ENCODE assay signal across 15 cellular contexts in the genomic region with DNA sequence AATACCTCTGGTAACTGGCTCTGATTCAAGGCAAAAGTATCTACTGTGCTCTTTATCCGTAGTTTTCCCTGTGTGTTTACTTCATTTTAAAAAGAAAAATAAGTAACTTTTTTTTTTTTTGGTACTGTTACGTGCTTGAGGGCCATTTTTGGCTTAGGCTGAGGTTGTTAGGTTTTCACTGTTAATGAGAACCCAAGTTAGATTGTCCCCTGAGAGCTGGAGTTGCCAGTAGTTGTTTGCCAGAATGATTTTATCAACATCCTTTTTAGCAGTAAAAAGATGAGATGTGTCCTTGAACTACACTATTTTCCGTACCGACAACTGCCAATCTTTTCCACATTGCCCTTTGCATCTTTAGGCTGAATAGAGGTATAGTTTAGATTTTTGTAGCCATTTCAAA. TPM values are rescaled to one million over a fixed set of nuclear protein-coding genes. Genes with fewer than 3 reads are reported as not detected.
DNase-seq lines count a peak whose midpoint lies in the region; ATAC-seq and TF ChIP-seq lines count a peak whose summit lies in the region.
"Had no signal": no experiment of that assay in that cellular context is flagged by ENCODE, and none has a peak within 500 bp of the region (broad histone marks: within the 10 kb centered on the region; RNA-seq: fewer than 3 reads in every experiment).

No MANE protein-coding gene starts in this region.

- TF ChIP-seq CTCF in hepatocyte (IDR thresholded peaks at IDR 0.05; ENCODE audit: poor library complexity) = no peak

- H3K4me1 ChIP-seq in CD4-positive, alpha-beta memory T cell (ENCODE audit: insufficient read depth, low read length) = peaks cover 45% of the 10 kb centered on the region
- H3K4me1 ChIP-seq in hepatocyte (ENCODE audit: insufficient read depth) (peaks cover 48% of the 10 kb centered on the region), subcutaneous abdominal adipose tissue (ENCODE audit: control insufficient read depth in 5 of 5, insufficient read depth in 5 of 5, low read length in 5 of 5) (peaks cover 0 to 58% (median 50%) of the 10 kb centered on the region in 5 donors)

- H3K36me3 Mint-ChIP-seq in CD4-positive, alpha-beta memory T cell = peaks cover 4 to 22% of the 10 kb centered on the region in 2 donors
- H3K36me3 Mint-ChIP-seq in activated T-helper 2 cell treated with anti-CD3 and anti-CD28 coated beads, Interferon-gamma antibody, Interleukin-2, Interleukin-4, amounts not matched to agents 10 μg/mL and 5 μg/mL and 100 μg/mL, durations not matched to agents 14 hours and 24 hours and 36 hours (ENCODE audit: low read depth) = peaks cover 38% of the 10 kb centered on the region
- H3K36me3 Mint-ChIP-seq: activated naive CD4-positive, alpha-beta T cell treated with anti-CD3 and anti-CD28 coated beads, Interleukin-2, amount 50 U/mL, for 24 hours had no signal

- intact Hi-C loops in CD4-positive, alpha-beta memory T cell (cut with micrococcal nuclease) = loop anchor here (10.0 kb wide), 1 partner anchor 51 kb away; no protein-coding TSS in a partner anchor
- intact Hi-C loops in activated T-helper 2 cell treated with anti-CD3 and anti-CD28 coated beads, Interferon-gamma antibody, Interleukin-2, Interleukin-4, amounts not matched to agents 10 μg/mL and 5 μg/mL and 100 μg/mL, durations not matched to agents 14 hours and 24 hours and 36 hours (cut with micrococcal nuclease) = no loop called here

- H3K27me3 Mint-ChIP-seq in CD4-positive, alpha-beta memory T cell = no peaks in the 10 kb centered on the region
- H3K27me3 Mint-ChIP-seq in activated T-helper 2 cell treated with anti-CD3 and anti-CD28 coated beads, Interferon-gamma antibody, Interleukin-2, Interleukin-4, amounts not matched to agents 10 μg/mL and 5 μg/mL and 100 μg/mL, durations not matched to agents 14 hours and 24 hours and 36 hours (ENCODE audit: low read depth) = no peaks in the 10 kb centered on the region
- H3K27me3 Mint-ChIP-seq: activated CD4-positive, alpha-beta T cell treated with anti-CD3 and anti-CD28 coated beads, Interleukin-2, amount 10 ng/mL, durations not matched to agents 7 days and 5 days; activated naive CD4-positive, alpha-beta T cell treated with anti-CD3 and anti-CD28 coated beads, Interleukin-2, amount 50 U/mL, for 24 hours had no signal

- no peaks in the 10 kb centered on the region for H3K9me3 Mint-ChIP-seq in CD4-positive, alpha-beta memory T cell
- H3K9me3 Mint-ChIP-seq in activated T-helper 2 cell treated with anti-CD3 and anti-CD28 coated beads, Interferon-gamma antibody, Interleukin-2, Interleukin-4, amounts not matched to agents 10 μg/mL and 5 μg/mL and 100 μg/mL, durations not matched to agents 14 hours and 24 hours and 36 hours = no peaks in the 10 kb centered on the region
- H3K9me3 Mint-ChIP-seq: activated CD4-positive, alpha-beta T cell treated with anti-CD3 and anti-CD28 coated beads, Interleukin-2, amount 10 ng/mL, durations not matched to agents 7 days and 5 days; activated naive CD4-positive, alpha-beta T cell treated with anti-CD3 and anti-CD28 coated beads, Interleukin-2, amount 50 U/mL, for 24 hours had no signal

- POLR2A ChIA-PET in CD4-positive, alpha-beta memory T cell (lab: Charles Lee; ENCODE audit: partially characterized antibody) = interaction anchor here (1.2 to 4.1 kb wide), 3 partner anchors 24 to 60 kb away, joined by 3 to 14 read pairs (median 3); a partner anchor contains a TSS

- H3K4me3 ChIP-seq in CD4-positive, alpha-beta memory T cell (ENCODE audit: low read length in 2 of 2) = no peak overlapping the region
- no peak overlapping the region for H3K4me3 ChIP-seq in hepatocyte
- no peak overlapping the region for H3K4me3 ChIP-seq in subcutaneous abdominal adipose tissue (ENCODE audit: low read depth in 1 of 5, low read length in 5 of 5)
- H3K4me3 ChIP-seq: cardiac muscle cell, left lung had no signal

- peaks cover 26 to 57% (median 40%) of the 10 kb centered on the region in 4 donors for H3K4me1 Mint-ChIP-seq in CD4-positive, alpha-beta memory T cell
- peaks cover 42% of the 10 kb centered on the region for H3K4me1 Mint-ChIP-seq in activated T-helper 2 cell treated with anti-CD3 and anti-CD28 coated beads, Interferon-gamma antibody, Interleukin-2, Interleukin-4, amounts not matched to agents 10 μg/mL and 5 μg/mL and 100 μg/mL, durations not matched to agents 14 hours and 24 hours and 36 hours (ENCODE audit: low read depth)

- H3K9me2 ChIP-seq in hepatocyte (replicated peaks; ENCODE audit: insufficient read depth) = no peaks in the 10 kb centered on the region

- H3K9ac ChIP-seq in subcutaneous abdominal adipose tissue (ENCODE audit: low read length in 5 of 5) = peak overlapping the region in 1 of 5 donors; percentile 16

- H4K20me1 ChIP-seq in hepatocyte (ENCODE audit: insufficient read depth, poor library complexity, severe bottlenecking) = peaks cover 10% of the 10 kb centered on the region

- H3K27ac Mint-ChIP-seq in CD4-positive, alpha-beta memory T cell = peak overlapping the region in 6 of 7 donors; percentile 7 to 85 (median 48)
- H3K27ac Mint-ChIP-seq in activated T-helper 2 cell treated with anti-CD3 and anti-CD28 coated beads, Interferon-gamma antibody, Interleukin-2, Interleukin-4, amounts not matched to agents 10 μg/mL and 5 μg/mL and 100 μg/mL, durations not matched to agents 14 hours and 24 hours and 36 hours = peak overlapping the region; percentile 12
- H3K27ac Mint-ChIP-seq: activated naive CD4-positive, alpha-beta T cell treated with anti-CD3 and anti-CD28 coated beads, Interleukin-2, amount 50 U/mL, for 24 hours had no signal

- no peak overlapping the region for H2AFZ ChIP-seq in hepatocyte

- no peak overlapping the region for H3K4me3 Mint-ChIP-seq in CD4-positive, alpha-beta memory T cell
- no peak overlapping the region for H3K4me3 Mint-ChIP-seq in activated T-helper 2 cell treated with anti-CD3 and anti-CD28 coated beads, Interferon-gamma antibody, Interleukin-2, Interleukin-4, amounts not matched to agents 10 μg/mL and 5 μg/mL and 100 μg/mL, durations not matched to agents 14 hours and 24 hours and 36 hours (ENCODE audit: low read depth)
- H3K4me3 Mint-ChIP-seq: activated CD4-positive, alpha-beta T cell treated with anti-CD3 and anti-CD28 coated beads, Interleukin-2, amount 10 ng/mL, durations not matched to agents 7 days and 5 days; activated naive CD4-positive, alpha-beta T cell treated with anti-CD3 and anti-CD28 coated beads, Interleukin-2, amount 50 U/mL, for 24 hours had no signal

- DNase-seq in CD4-positive, alpha-beta memory T cell = no peak
- DNase-seq in activated T-helper 2 cell treated with anti-CD3 and anti-CD28 coated beads, Interferon-gamma antibody, Interleukin-2, Interleukin-4, amounts not matched to agents 10 μg/mL and 5 μg/mL and 100 μg/mL, durations not matched to agents 14 hours and 24 hours and 36 hours (ENCODE audit: low spot score) = no peak
- DNase-seq in hepatocyte (ENCODE audit: low spot score) = no peak
- DNase-seq in stimulated activated CD4-positive, alpha-beta T cell treated with anti-CD3 and anti-CD28 coated beads, Interleukin-2, amount 100 ng/mL, for 48 hours = no peak
- DNase-seq: activated CD4-positive, alpha-beta T cell treated with anti-CD3 and anti-CD28 coated beads, Interleukin-2, amount 10 ng/mL, durations not matched to agents 7 days and 5 days; activated T-cell treated with anti-CD3 and anti-CD28 coated beads for 4 hours; DMS79 treated with DMSO at 0.1 percent for 48 hours; effector memory CD4-positive, alpha-beta T cell; left lung; SHP77 had no signal

- peaks cover 8% of the 10 kb centered on the region for H3K36me3 ChIP-seq in CD4-positive, alpha-beta memory T cell (ENCODE audit: insufficient read depth, low read length)
- H3K36me3 ChIP-seq in hepatocyte (replicated peaks; ENCODE audit: insufficient read depth, low read depth) (no peaks in the 10 kb centered on the region), subcutaneous abdominal adipose tissue (ENCODE audit: control insufficient read depth in 5 of 5, insufficient read depth in 5 of 5, low read length in 5 of 5) (peaks cover 0 to 17% (median 9%) of the 10 kb centered on the region in 5 donors)
- H3K36me3 ChIP-seq: cardiac muscle cell had no signal

- 69% methylated on average over 4 of the region's 4 CpGs for WGBS in hepatocyte (ENCODE audit: low lambda C conversion rate, missing lambda C conversion rate)

- H3K27ac ChIP-seq in CD4-positive, alpha-beta memory T cell (ENCODE audit: low read depth, low read length) = no peak overlapping the region
- no peak overlapping the region for H3K27ac ChIP-seq in hepatocyte
- peak overlapping the region; percentile 61 for H3K27ac ChIP-seq in subcutaneous abdominal adipose tissue (ENCODE audit: low read depth, low read length)
- H3K27ac ChIP-seq: cardiac muscle cell had no signal

- ATAC-seq in HG03469 (IDR thresholded peaks at IDR 0.05; ENCODE audit: unreplicated experiment) (no peak), SK-N-SH treated with all-trans-retinoic acid at 6 μM for 48 hours (no peak)
- ATAC-seq: left lung had no signal

- H3K4me2 ChIP-seq in hepatocyte = peak overlapping the region; percentile 17

- no peaks in the 10 kb centered on the region for H3K27me3 ChIP-seq in CD4-positive, alpha-beta memory T cell (ENCODE audit: insufficient read depth, low read length)
- H3K27me3 ChIP-seq in hepatocyte (no peaks in the 10 kb centered on the region), subcutaneous abdominal adipose tissue (ENCODE audit: control insufficient read depth in 5 of 5, insufficient read depth in 4 of 5, low read length in 5 of 5) (no peaks in the 10 kb centered on the region)
- H3K27me3 ChIP-seq: cardiac muscle cell, left lung had no signal

- no peaks in the 10 kb centered on the region for H3K9me3 ChIP-seq in CD4-positive, alpha-beta memory T cell (ENCODE audit: control insufficient read depth in 1 of 2, low read length in 2 of 2)
- H3K9me3 ChIP-seq in hepatocyte (ENCODE audit: low read depth) (no peaks in the 10 kb centered on the region), subcutaneous abdominal adipose tissue (ENCODE audit: control insufficient read depth in 5 of 5, low read length in 5 of 5) (no peaks in the 10 kb centered on the region)
- H3K9me3 ChIP-seq: left lung had no signal

- peaks cover 87% of the 10 kb centered on the region for H3K79me2 ChIP-seq in hepatocyte

- CTCF ChIA-PET in CD4-positive, alpha-beta memory T cell (lab: Charles Lee; ENCODE audit: partially characterized antibody) = interaction anchor here (1.1 to 3.6 kb wide), 3 partner anchors 29 to 62 kb away, joined by 3 to 11 read pairs (median 4); no protein-coding TSS in a partner anchor

RNA-seq across cellular contexts. Expression of a gene that starts 35.9 kb away (rescaled TPM):
- total RNA-seq in CD4-positive, alpha-beta memory T cell = 100 to 1,000 TPM; 128 to 132 TPM
- polyA plus RNA-seq in CD4-positive, alpha-beta memory T cell = 100 to 1,000 TPM in 1 of 2 donors, 10 to 100 TPM in 1; 86.1 to 121 TPM
- 186 and 196 TPM in 2 replicates for total RNA-seq in activated T-helper 2 cell treated with anti-CD3 and anti-CD28 coated beads, Interferon-gamma antibody, Interleukin-2, Interleukin-4, amounts not matched to agents 10 μg/mL and 5 μg/mL and 100 μg/mL, durations not matched to agents 14 hours and 24 hours and 36 hours
- 102 and 125 TPM in 2 replicates for total RNA-seq in hepatocyte
- 60.4 and 65.8 TPM in 2 replicates for polyA plus RNA-seq in hepatocyte
